ENCODE assay signal across 1 cellular context in the genomic region with DNA sequence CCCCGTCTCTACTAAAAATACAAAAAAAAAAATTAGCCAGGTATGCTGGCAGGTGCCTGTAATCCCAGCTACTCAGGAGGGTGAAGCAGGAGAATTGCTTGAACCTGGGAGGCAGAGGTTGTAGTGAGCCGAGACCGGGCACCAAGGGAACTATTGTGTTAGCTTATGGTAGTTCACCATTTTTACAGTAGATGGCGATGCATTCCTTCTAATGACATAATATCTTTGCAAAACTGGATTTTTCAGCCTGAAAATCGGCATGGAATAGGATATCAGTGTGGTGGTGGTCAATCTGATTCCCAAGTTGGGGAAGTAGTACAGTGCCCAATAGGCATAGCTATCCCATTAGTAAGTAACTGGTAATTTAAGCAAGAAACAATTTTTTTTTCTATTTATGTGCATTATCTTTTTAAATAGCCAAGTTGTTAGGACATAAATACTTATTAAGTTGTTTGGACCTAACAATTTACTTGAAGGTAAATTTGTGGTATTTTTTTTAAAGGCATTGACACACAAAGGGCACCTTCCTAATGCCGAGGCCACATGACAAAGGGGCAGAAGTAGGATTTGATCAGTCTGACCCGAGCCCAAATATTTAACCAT.
A peak's percentile ranks its signal among the peaks of the same experiment; 100 is the strongest.
TF ChIP-seq lines count a peak whose summit lies in the region.

No MANE protein-coding gene starts in this region.

TF ChIP-seq in GM12878, 131 proteins besides CTCF, POLR2A, EP300 and RAD21:
- no peak for TF ChIP-seq SUZ12 (IDR thresholded peaks at IDR 0.05; ENCODE audit: unreplicated experiment)
- 0 out of 2 replicates have a peak, but pooled peaks have one; percentile 34 for TF ChIP-seq ATF7 (IDR thresholded peaks at IDR 0.05; ENCODE audit: low read depth)
- TF ChIP-seq HDGF (IDR thresholded peaks at IDR 0.05): peak; percentile 31; the same call in 1 of the 2 replicates
- TF ChIP-seq FOXK2 (IDR thresholded peaks at IDR 0.05): no peak
- TF ChIP-seq SMARCA5 (IDR thresholded peaks at IDR 0.05): peak; percentile 77; the same call in 1 of the 2 replicates
- 0 out of 2 replicates have a peak, but pooled peaks have one; percentile 35 for TF ChIP-seq BACH1 (IDR thresholded peaks at IDR 0.05; ENCODE audit: borderline replicate concordance)
- peak; percentile 65; the same call in 1 of the 2 replicates for TF ChIP-seq SMC3 (IDR thresholded peaks at IDR 0.05; ENCODE audit: borderline replicate concordance, low read length)
- 0 out of 2 replicates have a peak, but pooled peaks have one; percentile 32 for TF ChIP-seq NBN (IDR thresholded peaks at IDR 0.05)
- TF ChIP-seq, protein P1, sequence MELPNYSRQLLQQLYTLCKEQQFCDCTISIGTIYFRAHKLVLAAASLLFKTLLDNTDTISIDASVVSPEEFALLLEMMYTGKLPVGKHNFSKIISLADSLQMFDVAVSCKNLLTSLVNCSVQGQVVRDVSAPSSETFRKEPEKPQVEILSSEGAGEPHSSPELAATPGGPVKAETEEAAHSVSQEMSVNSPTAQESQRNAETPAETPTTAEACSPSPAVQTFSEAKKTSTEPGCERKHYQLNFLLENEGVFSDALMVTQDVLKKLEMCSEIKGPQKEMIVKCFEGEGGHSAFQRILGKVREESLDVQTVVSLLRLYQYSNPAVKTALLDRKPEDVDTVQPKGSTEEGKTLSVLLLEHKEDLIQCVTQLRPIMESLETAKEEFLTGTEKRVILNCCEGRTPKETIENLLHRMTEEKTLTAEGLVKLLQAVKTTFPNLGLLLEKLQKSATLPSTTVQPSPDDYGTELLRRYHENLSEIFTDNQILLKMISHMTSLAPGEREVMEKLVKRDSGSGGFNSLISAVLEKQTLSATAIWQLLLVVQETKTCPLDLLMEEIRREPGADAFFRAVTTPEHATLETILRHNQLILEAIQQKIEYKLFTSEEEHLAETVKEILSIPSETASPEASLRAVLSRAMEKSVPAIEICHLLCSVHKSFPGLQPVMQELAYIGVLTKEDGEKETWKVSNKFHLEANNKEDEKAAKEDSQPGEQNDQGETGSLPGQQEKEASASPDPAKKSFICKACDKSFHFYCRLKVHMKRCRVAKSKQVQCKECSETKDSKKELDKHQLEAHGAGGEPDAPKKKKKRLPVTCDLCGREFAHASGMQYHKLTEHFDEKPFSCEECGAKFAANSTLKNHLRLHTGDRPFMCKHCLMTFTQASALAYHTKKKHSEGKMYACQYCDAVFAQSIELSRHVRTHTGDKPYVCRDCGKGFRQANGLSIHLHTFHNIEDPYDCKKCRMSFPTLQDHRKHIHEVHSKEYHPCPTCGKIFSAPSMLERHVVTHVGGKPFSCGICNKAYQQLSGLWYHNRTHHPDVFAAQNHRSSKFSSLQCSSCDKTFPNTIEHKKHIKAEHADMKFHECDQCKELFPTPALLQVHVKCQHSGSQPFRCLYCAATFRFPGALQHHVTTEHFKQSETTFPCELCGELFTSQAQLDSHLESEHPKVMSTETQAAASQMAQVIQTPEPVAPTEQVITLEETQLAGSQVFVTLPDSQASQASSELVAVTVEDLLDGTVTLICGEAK (IDR thresholded peaks at IDR 0.05; ENCODE audit: borderline replicate concordance): no peak
- TF ChIP-seq, protein P2, sequence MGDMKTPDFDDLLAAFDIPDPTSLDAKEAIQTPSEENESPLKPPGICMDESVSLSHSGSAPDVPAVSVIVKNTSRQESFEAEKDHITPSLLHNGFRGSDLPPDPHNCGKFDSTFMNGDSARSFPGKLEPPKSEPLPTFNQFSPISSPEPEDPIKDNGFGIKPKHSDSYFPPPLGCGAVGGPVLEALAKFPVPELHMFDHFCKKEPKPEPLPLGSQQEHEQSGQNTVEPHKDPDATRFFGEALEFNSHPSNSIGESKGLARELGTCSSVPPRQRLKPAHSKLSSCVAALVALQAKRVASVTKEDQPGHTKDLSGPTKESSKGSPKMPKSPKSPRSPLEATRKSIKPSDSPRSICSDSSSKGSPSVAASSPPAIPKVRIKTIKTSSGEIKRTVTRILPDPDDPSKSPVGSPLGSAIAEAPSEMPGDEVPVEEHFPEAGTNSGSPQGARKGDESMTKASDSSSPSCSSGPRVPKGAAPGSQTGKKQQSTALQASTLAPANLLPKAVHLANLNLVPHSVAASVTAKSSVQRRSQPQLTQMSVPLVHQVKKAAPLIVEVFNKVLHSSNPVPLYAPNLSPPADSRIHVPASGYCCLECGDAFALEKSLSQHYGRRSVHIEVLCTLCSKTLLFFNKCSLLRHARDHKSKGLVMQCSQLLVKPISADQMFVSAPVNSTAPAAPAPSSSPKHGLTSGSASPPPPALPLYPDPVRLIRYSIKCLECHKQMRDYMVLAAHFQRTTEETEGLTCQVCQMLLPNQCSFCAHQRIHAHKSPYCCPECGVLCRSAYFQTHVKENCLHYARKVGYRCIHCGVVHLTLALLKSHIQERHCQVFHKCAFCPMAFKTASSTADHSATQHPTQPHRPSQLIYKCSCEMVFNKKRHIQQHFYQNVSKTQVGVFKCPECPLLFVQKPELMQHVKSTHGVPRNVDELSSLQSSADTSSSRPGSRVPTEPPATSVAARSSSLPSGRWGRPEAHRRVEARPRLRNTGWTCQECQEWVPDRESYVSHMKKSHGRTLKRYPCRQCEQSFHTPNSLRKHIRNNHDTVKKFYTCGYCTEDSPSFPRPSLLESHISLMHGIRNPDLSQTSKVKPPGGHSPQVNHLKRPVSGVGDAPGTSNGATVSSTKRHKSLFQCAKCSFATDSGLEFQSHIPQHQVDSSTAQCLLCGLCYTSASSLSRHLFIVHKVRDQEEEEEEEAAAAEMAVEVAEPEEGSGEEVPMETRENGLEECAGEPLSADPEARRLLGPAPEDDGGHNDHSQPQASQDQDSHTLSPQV (IDR thresholded peaks at IDR 0.05): 0 out of 2 replicates have a peak, but pooled peaks have one; percentile 14
- peak; percentile 27; the same call in 1 of the 2 replicates for TF ChIP-seq IKZF1 (conservative IDR thresholded peaks at IDR 0.05)
- no peak for TF ChIP-seq LARP7 (IDR thresholded peaks at IDR 0.05)
- no peak for TF ChIP-seq DPF2 (IDR thresholded peaks at IDR 0.05)
